Comparison of ENCODE assay signal across 24 cellular contexts in genomic region chr6:107697682-107698081, GRCh38.
DNase-seq lines count a peak whose midpoint lies in the region; ATAC-seq, FAIRE-seq and TF ChIP-seq lines count a peak whose summit lies in the region.
"Had no signal": no experiment of that assay in that cellular context is flagged by ENCODE, and none has a peak within 500 bp of the region (broad histone marks: within the 10 kb centered on the region; RNA-seq: fewer than 3 reads in every experiment).

No MANE protein-coding gene starts in this region.

- peak overlapping the region; percentile 7 for H2AFZ ChIP-seq in astrocyte (ENCODE audit: low read depth, low read length)

- no peaks in the 10 kb centered on the region for H3K79me2 ChIP-seq in astrocyte (ENCODE audit: insufficient read depth, low read length)

- H3K27me3 ChIP-seq in cardiac muscle cell (no peaks in the 10 kb centered on the region), right cardiac atrium (ENCODE audit: control insufficient read depth, insufficient read depth) (no peaks in the 10 kb centered on the region), astrocyte (ENCODE audit: insufficient read depth, low read length) (no peaks in the 10 kb centered on the region), skeletal muscle tissue (ENCODE audit: control insufficient read depth in 3 of 3, insufficient read depth in 3 of 3, low read length in 3 of 3) (no peaks in the 10 kb centered on the region)
- H3K27me3 ChIP-seq: gastroesophageal sphincter had no signal

- peaks cover 4% of the 10 kb centered on the region for H3K4me1 ChIP-seq in cardiac muscle cell (ENCODE audit: low read depth)
- H3K4me1 ChIP-seq in right cardiac atrium (ENCODE audit: control insufficient read depth, insufficient read depth, low read length), result no peaks in the 10 kb centered on the region
- H3K4me1 ChIP-seq in astrocyte (ENCODE audit: insufficient read depth, low read length), result peaks cover 15% of the 10 kb centered on the region
- no peaks in the 10 kb centered on the region for H3K4me1 ChIP-seq in skeletal muscle tissue (ENCODE audit: control insufficient read depth in 3 of 3, insufficient read depth in 3 of 3, low read length in 3 of 3)
- H3K4me1 ChIP-seq: gastroesophageal sphincter had no signal

- H3K27ac ChIP-seq in cardiac muscle cell, result peak overlapping the region; percentile 11
- H3K27ac ChIP-seq in right cardiac atrium (ENCODE audit: low read length), result no peak overlapping the region
- peak overlapping the region; percentile 34 for H3K27ac ChIP-seq in astrocyte (ENCODE audit: low read depth, low read length)
- H3K27ac ChIP-seq in skeletal muscle tissue (ENCODE audit: low read depth, low read length), result peak overlapping the region; percentile 54
- H3K27ac ChIP-seq in substantia nigra (ENCODE audit: low read depth, low read length, poor library complexity, severe bottlenecking), result no peak overlapping the region
- H3K27ac ChIP-seq: gastroesophageal sphincter, HL-60 had no signal

- no peak for ATAC-seq in right cardiac atrium
- ATAC-seq: gastroesophageal sphincter had no signal

- no peak overlapping the region for H3K9ac ChIP-seq in astrocyte (ENCODE audit: low read length)
- H3K9ac ChIP-seq in skeletal muscle tissue (ENCODE audit: low read depth in 1 of 3, low read length in 3 of 3), result no peak overlapping the region

- TF ChIP-seq CTCF in cardiac muscle cell (IDR thresholded peaks at IDR 0.05; ENCODE audit: low read depth, low read length) (no peak), astrocyte (IDR thresholded peaks at IDR 0.05; ENCODE audit: insufficient read depth, low read depth, low read length) (no peak), fibroblast of villous mesenchyme (IDR thresholded peaks at IDR 0.05; ENCODE audit: insufficient read depth, low read depth, low read length) (no peak)

- 40% methylated on average over 5 of the region's 5 CpGs for WGBS in right cardiac atrium

- H3K4me1 Mint-ChIP-seq in astrocyte (ENCODE audit: low read depth, unreplicated experiment), result peaks cover 31% of the 10 kb centered on the region

- H3K36me3 Mint-ChIP-seq in astrocyte (ENCODE audit: low read depth, unreplicated experiment), result no peaks in the 10 kb centered on the region

- peaks cover 7% of the 10 kb centered on the region for H3K9me3 Mint-ChIP-seq in astrocyte (ENCODE audit: unreplicated experiment)
- H3K9me3 Mint-ChIP-seq: activated T-helper 1 cell treated with anti-CD3 and anti-CD28 coated beads, Interleukin-12 subunit alpha, Interleukin-12 subunit beta, Interleukin-2, Interleukin-4 antibody, amounts not matched to agents 30 ng/mL and 10 ng/mL and 1 ng/mL, durations not matched to agents 14 hours and 24 hours and 36 hours had no signal

- H3K9me3 ChIP-seq in cardiac muscle cell (ENCODE audit: low read depth) (no peaks in the 10 kb centered on the region), right cardiac atrium (ENCODE audit: control insufficient read depth, low read length) (no peaks in the 10 kb centered on the region), astrocyte (ENCODE audit: insufficient read depth, low read depth, low read length) (no peaks in the 10 kb centered on the region), skeletal muscle tissue (ENCODE audit: control insufficient read depth in 3 of 3, low read length in 3 of 3) (no peaks in the 10 kb centered on the region)
- H3K9me3 ChIP-seq: gastroesophageal sphincter had no signal

- peak; percentile 64 to 65 for DNase-seq in cardiac muscle cell (ENCODE audit: low read depth in 1 of 2, low spot score in 1 of 2)
- DNase-seq in right cardiac atrium, result no peak
- DNase-seq in astrocyte (ENCODE audit: low read depth), result peak; percentile 33
- peak; percentile 52 for DNase-seq in fibroblast of villous mesenchyme (ENCODE audit: low read depth)
- DNase-seq in substantia nigra (lab: John Stamatoyannopoulos, UW), result no peak
- no peak for DNase-seq in NCI-H82 (lab: John Stamatoyannopoulos, UW)
- no peak for DNase-seq in NCI-H2029 treated with DMSO at 0.1 percent for 48 hours (lab: John Stamatoyannopoulos, UW)
- DNase-seq: activated CD4-positive, alpha-beta T cell treated with anti-CD3 and anti-CD28 coated beads for 4 hours; C1 segment of cervical spinal cord; caudate nucleus; NCI-H1105 treated with DMSO at 0.1 percent for 48 hours; NCI-H2081 treated with DMSO at 0.1 percent for 48 hours; NCI-H446 treated with DMSO at 0.1 percent for 48 hours; occipital lobe; retina; SIG-M5 had no signal

- H3K27ac Mint-ChIP-seq in astrocyte (ENCODE audit: unreplicated experiment), result peak overlapping the region; percentile 96
- H3K27ac Mint-ChIP-seq: activated T-helper 1 cell treated with anti-CD3 and anti-CD28 coated beads, Interleukin-12 subunit alpha, Interleukin-12 subunit beta, Interleukin-2, Interleukin-4 antibody, amounts not matched to agents 30 ng/mL and 10 ng/mL and 1 ng/mL, durations not matched to agents 14 hours and 24 hours and 36 hours had no signal

- H3K4me2 ChIP-seq in astrocyte (ENCODE audit: low read length), result peak overlapping the region; percentile 57

- H3K4me3 ChIP-seq in cardiac muscle cell (no peak overlapping the region), right cardiac atrium (ENCODE audit: low read length) (no peak overlapping the region), astrocyte (ENCODE audit: insufficient read depth, low read depth, low read length) (no peak overlapping the region), fibroblast of villous mesenchyme (ENCODE audit: low read depth, low read length) (no peak overlapping the region), skeletal muscle tissue (ENCODE audit: low read length in 3 of 3) (no peak overlapping the region)
- H3K4me3 ChIP-seq: gastroesophageal sphincter, lung had no signal

- H3K4me3 Mint-ChIP-seq in astrocyte (ENCODE audit: unreplicated experiment), result no peak overlapping the region
- H3K4me3 Mint-ChIP-seq: activated T-helper 1 cell treated with anti-CD3 and anti-CD28 coated beads, Interleukin-12 subunit alpha, Interleukin-12 subunit beta, Interleukin-2, Interleukin-4 antibody, amounts not matched to agents 30 ng/mL and 10 ng/mL and 1 ng/mL, durations not matched to agents 14 hours and 24 hours and 36 hours had no signal

- intact Hi-C loops in right cardiac atrium (cut with DNase I), result loop anchor here in 1 of 4 donors (10.0 kb wide), 1 partner anchor 137 kb away; no protein-coding TSS in a partner anchor

- H3K36me3 ChIP-seq in cardiac muscle cell, result no peaks in the 10 kb centered on the region
- no peaks in the 10 kb centered on the region for H3K36me3 ChIP-seq in astrocyte (ENCODE audit: insufficient read depth, low read length)
- no peaks in the 10 kb centered on the region for H3K36me3 ChIP-seq in skeletal muscle tissue (ENCODE audit: control insufficient read depth in 3 of 3, insufficient read depth in 3 of 3, low read length in 3 of 3)
- H3K36me3 ChIP-seq: gastroesophageal sphincter had no signal

- H3K27me3 Mint-ChIP-seq in astrocyte (ENCODE audit: low read depth, unreplicated experiment), result no peaks in the 10 kb centered on the region

- H4K20me1 ChIP-seq in astrocyte (ENCODE audit: insufficient read depth, low read length), result no peaks in the 10 kb centered on the region

- FAIRE-seq in astrocyte (lab: Jason Lieb, UNC), result peak; percentile 43
- FAIRE-seq: D721Med, H1, keratinocyte had no signal

Comparison
In these comparisons a context has a peak if more than half of its experiments do, and no peak if none do; other contexts are left out.
1. DNase-seq: peak in cardiac muscle cell (2 of 2), astrocyte (single experiment) and fibroblast of villous mesenchyme (single experiment); none in right cardiac atrium (0 of 3), substantia nigra (0 of 49), NCI-H82 (single experiment) and NCI-H2029 treated with DMSO at 0.1 percent for 48 hours (single experiment).
2. H3K27ac ChIP-seq: peak in cardiac muscle cell (single experiment), astrocyte (single experiment) and skeletal muscle tissue (single experiment); none in right cardiac atrium (single experiment) and substantia nigra (single experiment).